Comparison of ENCODE assay signal across 12 cellular contexts in the genomic region with DNA sequence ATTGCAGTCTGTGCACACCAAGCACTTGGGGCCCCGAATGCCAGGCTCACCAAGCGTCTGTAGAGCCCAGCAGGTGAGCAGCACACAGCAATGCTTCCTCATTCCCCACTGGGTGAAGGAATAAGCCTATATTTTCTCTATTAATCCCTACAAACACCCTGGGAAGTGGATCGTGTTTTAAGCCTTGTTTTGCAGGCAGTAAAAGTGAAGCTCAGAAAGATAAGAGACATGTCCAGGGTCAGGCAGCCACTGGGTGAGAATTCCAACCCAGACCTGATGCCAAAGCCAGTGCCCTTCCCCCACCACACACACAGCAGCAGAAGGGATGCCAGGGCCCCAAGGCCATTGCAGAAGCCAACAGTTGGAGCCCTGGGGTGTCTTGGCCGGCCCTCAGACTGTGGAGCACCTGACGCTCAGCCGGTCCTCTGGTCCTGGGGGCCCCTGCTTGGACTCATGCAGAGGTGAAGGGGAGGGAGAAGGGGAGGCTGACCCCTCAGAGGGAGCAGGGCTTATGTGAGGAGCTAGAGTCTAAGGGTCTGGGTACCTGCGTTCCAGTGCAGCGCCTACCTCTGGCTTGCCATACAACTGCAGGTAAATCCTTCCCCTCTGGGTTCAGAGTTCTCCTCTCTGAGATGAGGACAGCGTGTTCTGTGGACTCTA. TPM values are rescaled to one million over a fixed set of nuclear protein-coding genes. Genes with fewer than 3 reads are reported as not detected.
DNase-seq lines count a peak whose midpoint lies in the region; ATAC-seq, FAIRE-seq and TF ChIP-seq lines count a peak whose summit lies in the region.
"Had no signal": no experiment of that assay in that cellular context is flagged by ENCODE, and none has a peak within 500 bp of the region (broad histone marks: within the 10 kb centered on the region; RNA-seq: fewer than 3 reads in every experiment).

No MANE protein-coding gene starts in this region.

- TF ChIP-seq EP300 in transverse colon (IDR thresholded peaks at IDR 0.05; ENCODE audit: low read depth): no peak

- intact Hi-C loops in transverse colon (cut with DNase I; ENCODE audit: low total_unique reads) (no loop called here), head of caudate nucleus (cut with DNase I) (no loop called here)

- no peaks in the 10 kb centered on the region for H3K27me3 ChIP-seq in bronchial epithelial cell (ENCODE audit: control insufficient read depth, insufficient read depth, low read length)
- H3K27me3 ChIP-seq in transverse colon: no peaks in the 10 kb centered on the region

- DNase-seq in NCI-H82 (lab: John Stamatoyannopoulos, UW): peak; percentile 35
- DNase-seq in NCI-H82 treated with DMSO at 0.1 percent for 48 hours (lab: John Stamatoyannopoulos, UW; ENCODE audit: unreplicated experiment): no peak
- DNase-seq in bronchial epithelial cell (ENCODE audit: low read depth): no peak
- DNase-seq in iPS-NIHi7 (ENCODE audit: extremely low spot score): peak; percentile 78
- DNase-seq in transverse colon: no peak
- no peak for DNase-seq in NCI-H446 treated with DMSO at 0.1 percent for 48 hours (lab: John Stamatoyannopoulos, UW)
- no peak for DNase-seq in head of caudate nucleus
- DNase-seq: natural killer cell had no signal

- H3K36me3 ChIP-seq in bronchial epithelial cell (ENCODE audit: control insufficient read depth, insufficient read depth, low read length) (no peaks in the 10 kb centered on the region), transverse colon (no peaks in the 10 kb centered on the region)

- TF ChIP-seq CTCF in bronchial epithelial cell (IDR thresholded peaks at IDR 0.05; ENCODE audit: insufficient read depth, low read length, severe bottlenecking) (peak; percentile 24), transverse colon (IDR thresholded peaks at IDR 0.05) (peak in 1 of 5 experiments; percentile 21)

- no peak overlapping the region for H3K4me3 ChIP-seq in bronchial epithelial cell (ENCODE audit: low read depth, low read length)
- no peak overlapping the region for H3K4me3 ChIP-seq in transverse colon
- H3K4me3 ChIP-seq: A549 had no signal

- H3K4me1 ChIP-seq in transverse colon: peaks cover 30 to 88% (median 65%) of the 10 kb centered on the region in 4 donors

- H3K9me3 ChIP-seq in transverse colon: no peaks in the 10 kb centered on the region
- H3K9me3 ChIP-seq: A549 had no signal

- ATAC-seq in HG03460 (IDR thresholded peaks at IDR 0.05; ENCODE audit: unreplicated experiment): no peak
- ATAC-seq: natural killer cell; stimulated activated effector memory CD8-positive, alpha-beta T cell treated with anti-CD3 and anti-CD28 coated beads, Interleukin-12 subunit alpha, Interleukin-12 subunit beta, amount 100 ng/mL, for 72 hours had no signal

- peak overlapping the region in 3 of 4 donors; percentile 47 to 70 (median 53) for H3K27ac ChIP-seq in transverse colon
- H3K27ac ChIP-seq: A549 had no signal

- FAIRE-seq in bronchial epithelial cell (lab: Jason Lieb, UNC): no peak
- FAIRE-seq: A549, GM18507 had no signal

- in situ Hi-C loops in transverse colon (cut with MboI; ENCODE audit: low pct_ligation_motif_present in 1 of 4, low pct_unique_long_range_greater_than_20kb in 1 of 4, low sequenced_read_pairs in 3 of 4): no loop called here

- TF ChIP-seq POLR2A in transverse colon (IDR thresholded peaks at IDR 0.05): no peak

- WGBS in transverse colon (ENCODE audit: low coverage in 1 of 2), 2 donors: 62% methylated on average over 9 of the region's 9 CpGs; no CpG with 5 or more reads in 1 of the 2 donors

RNA-seq across cellular contexts. Expression of a gene that starts 26.3 kb away (rescaled TPM):
- 1.3 and 2.2 TPM in 2 replicates for total RNA-seq in bronchial epithelial cell
- 10 to 100 TPM; 15.5 to 89.4 (median 41.8) TPM for total RNA-seq in transverse colon

RNA-seq across cellular contexts. Expression of a gene that starts 46.9 kb away (rescaled TPM):
- not detected in 2 replicates for total RNA-seq in bronchial epithelial cell
- not detected for total RNA-seq in transverse colon
- total RNA-seq: natural killer cell had no signal

Comparison
In these comparisons a context has a peak if more than half of its experiments do, and no peak if none do; other contexts are left out.
1. DNase-seq: peak in NCI-H82 (single experiment) and iPS-NIHi7 (single experiment); none in NCI-H82 treated with DMSO at 0.1 percent for 48 hours (single experiment), bronchial epithelial cell (single experiment), transverse colon (single experiment), NCI-H446 treated with DMSO at 0.1 percent for 48 hours (single experiment) and head of caudate nucleus (0 of 42).